Comparison of ENCODE assay signal across 22 cellular contexts in the genomic region with DNA sequence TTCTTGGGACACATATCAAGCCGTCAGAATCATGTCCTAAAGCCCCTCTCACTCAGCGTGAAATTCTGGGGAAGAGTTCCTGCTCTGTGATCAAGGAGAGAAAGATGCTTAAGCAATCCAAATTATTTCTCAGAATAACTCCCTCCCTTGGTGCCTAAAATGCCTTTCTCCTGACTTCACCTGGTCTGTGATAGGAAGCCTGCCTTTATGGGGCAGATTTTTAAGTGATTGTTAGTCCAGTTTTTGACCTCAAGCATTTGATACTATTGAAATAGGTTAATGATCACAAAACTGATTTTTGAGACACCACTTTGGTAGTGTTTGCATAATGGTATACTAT.
A peak's percentile ranks its signal among the peaks of the same experiment; 100 is the strongest.
DNase-seq lines count a peak whose midpoint lies in the region; ATAC-seq and TF ChIP-seq lines count a peak whose summit lies in the region.
"Had no signal": no experiment of that assay in that cellular context is flagged by ENCODE, and none has a peak within 500 bp of the region (broad histone marks: within the 10 kb centered on the region; RNA-seq: fewer than 3 reads in every experiment).

No MANE protein-coding gene starts in this region.

- H3K4ac ChIP-seq in IMR-90 (ENCODE audit: low read depth, low read length): peak overlapping the region; percentile 48; the same call in 1 of the 2 replicates

- H3K4me3 Mint-ChIP-seq in Calu3 (ENCODE audit: low read depth, unreplicated experiment) (no peak overlapping the region), neural progenitor cell (no peak overlapping the region)
- H3K4me3 Mint-ChIP-seq: activated naive CD4-positive, alpha-beta T cell treated with anti-CD3 and anti-CD28 coated beads, Interleukin-2, amount 10 ng/mL, durations not matched to agents 7 days and 5 days; activated T-cell treated with anti-CD3 and anti-CD28 coated beads, Interleukin-2, amount 50 U/mL, for 72 hours; CD4-positive, CD25-positive, alpha-beta regulatory T cell; central memory CD8-positive, alpha-beta T cell; naive thymus-derived CD8-positive, alpha-beta T cell; T-helper 17 cell had no signal

- H3K4me1 Mint-ChIP-seq in Calu3 (ENCODE audit: low read depth, unreplicated experiment) (peaks cover 13% of the 10 kb centered on the region), neural progenitor cell (peaks cover 11% of the 10 kb centered on the region)
- H3K4me1 Mint-ChIP-seq: activated naive CD4-positive, alpha-beta T cell treated with anti-CD3 and anti-CD28 coated beads, Interleukin-2, amount 10 ng/mL, durations not matched to agents 7 days and 5 days; CD4-positive, CD25-positive, alpha-beta regulatory T cell; central memory CD8-positive, alpha-beta T cell; T-helper 17 cell had no signal

- in situ Hi-C loops in IMR-90 (cut with MboI; ENCODE audit: low sequenced_read_pairs): no loop called here

- H3K27me3 Mint-ChIP-seq in Calu3 (ENCODE audit: unreplicated experiment) (no peaks in the 10 kb centered on the region), neural progenitor cell (ENCODE audit: insufficient read depth, low read depth) (no peaks in the 10 kb centered on the region)
- H3K27me3 Mint-ChIP-seq: activated naive CD4-positive, alpha-beta T cell treated with anti-CD3 and anti-CD28 coated beads, Interleukin-2, amount 10 ng/mL, durations not matched to agents 7 days and 5 days; CD4-positive, CD25-positive, alpha-beta regulatory T cell; central memory CD8-positive, alpha-beta T cell; T-helper 17 cell had no signal

- H4K20me1 ChIP-seq in IMR-90 (ENCODE audit: insufficient read depth, low read length) (no peaks in the 10 kb centered on the region), neural progenitor cell (ENCODE audit: low read depth) (no peaks in the 10 kb centered on the region)

- 0 out of 4 replicates have a peak overlapping the region, but pooled peaks of 1 of the 2 experiments have one; percentile 40 for H4K8ac ChIP-seq in IMR-90 (ENCODE audit: low read depth in 2 of 2, low read length in 2 of 2)

- H3K36me3 Mint-ChIP-seq in Calu3 (ENCODE audit: insufficient read depth, unreplicated experiment) (no peaks in the 10 kb centered on the region), neural progenitor cell (no peaks in the 10 kb centered on the region)
- H3K36me3 Mint-ChIP-seq: activated naive CD4-positive, alpha-beta T cell treated with anti-CD3 and anti-CD28 coated beads, Interleukin-2, amount 10 ng/mL, durations not matched to agents 7 days and 5 days; CD4-positive, CD25-positive, alpha-beta regulatory T cell; naive thymus-derived CD8-positive, alpha-beta T cell had no signal

- H2BK5ac ChIP-seq in IMR-90 (ENCODE audit: low read depth, low read length, poor library complexity, severe bottlenecking): no peak overlapping the region

- no peaks in the 10 kb centered on the region for H3F3A ChIP-seq in neural progenitor cell (ENCODE audit: low read depth)

- TF ChIP-seq CTCF in Calu3 (IDR thresholded peaks at IDR 0.05; ENCODE audit: unreplicated experiment) (no peak), IMR-90 (conservative IDR thresholded peaks at IDR 0.05; ENCODE audit: low read depth, low read length) (no peak), fibroblast of mammary gland (conservative IDR thresholded peaks at IDR 0.05; ENCODE audit: control insufficient read depth, insufficient read depth, low read depth, low read length) (no peak), neural progenitor cell (IDR thresholded peaks at IDR 0.05) (no peak), upper lobe of right lung (IDR thresholded peaks at IDR 0.05) (no peak)

- dilution Hi-C loops in IMR-90 (cut with HindIII; ENCODE audit: low sequenced_read_pairs, unreplicated experiment): no loop called here

- peak overlapping the region; percentile 37 for H2AK9ac ChIP-seq in IMR-90 (replicated peaks; ENCODE audit: low read depth, low read length, poor library complexity)

- H4K91ac ChIP-seq in IMR-90 (ENCODE audit: insufficient read depth, low read depth, low read length): no peak overlapping the region

- no peak for TF ChIP-seq POLR2A in IMR-90 (IDR thresholded peaks at IDR 0.05; ENCODE audit: low read depth, low read length)

- H3K9ac ChIP-seq in IMR-90 (ENCODE audit: low read depth, low read length) (no peak overlapping the region), neural progenitor cell (no peak overlapping the region)
- H3K9ac ChIP-seq: parathyroid adenoma had no signal

- peak overlapping the region; percentile 36 for H3K4me2 ChIP-seq in IMR-90 (ENCODE audit: low read depth, low read length)
- H3K4me2 ChIP-seq in neural progenitor cell: no peak overlapping the region

- CTCF ChIA-PET in Calu3 (lab: Charles Lee) (no interaction called here), IMR-90 (lab: Yijun Ruan, JAX) (no interaction called here)

- peak overlapping the region; percentile 51; the same call in 1 of the 2 replicates for H4K5ac ChIP-seq in IMR-90 (ENCODE audit: low read depth, low read length)

- H3K18ac ChIP-seq in IMR-90 (ENCODE audit: low read depth, low read length): peak overlapping the region; percentile 37; the same call in 1 of the 2 replicates

- DNase-seq in Calu3 (no peak), IMR-90 (peak; percentile 45), fibroblast of mammary gland (ENCODE audit: low read depth) (peak; percentile 11), neural progenitor cell (ENCODE audit: low spot score) (no peak), MG63 (no peak), upper lobe of right lung (no peak)
- no peak for DNase-seq in activated CD4-positive, alpha-beta T cell treated with anti-CD3 and anti-CD28 coated beads, Interleukin-2, amount 50 U/mL, for 1 hour
- DNase-seq: activated CD4-positive, alpha-beta T cell treated with anti-CD3 and anti-CD28 coated beads for 48 hours; activated naive CD4-positive, alpha-beta T cell treated with anti-CD3 and anti-CD28 coated beads, Interleukin-2, amount 10 ng/mL, durations not matched to agents 7 days and 5 days; activated T-cell treated with anti-CD3 and anti-CD28 coated beads, Interleukin-2, amount 50 U/mL, for 72 hours; aorta; CD4-positive, CD25-positive, alpha-beta regulatory T cell; hypothalamus; left cardiac atrium; naive thymus-derived CD8-positive, alpha-beta T cell; NCI-H2081 treated with DMSO at 0.1 percent for 48 hours; sigmoid colon; T-helper 17 cell had no signal

- H3K4me3 ChIP-seq in IMR-90 (ENCODE audit: insufficient read depth, low read depth, low read length) (no peak overlapping the region), fibroblast of mammary gland (ENCODE audit: control insufficient read depth, low read depth, low read length) (no peak overlapping the region), neural progenitor cell (no peak overlapping the region), MG63 (no peak overlapping the region), upper lobe of right lung (no peak overlapping the region)
- H3K4me3 ChIP-seq: sigmoid colon had no signal

- ATAC-seq in IMR-90 (ENCODE audit: low read depth): peak; percentile 53
- ATAC-seq in upper lobe of right lung: no peak
- no peak for ATAC-seq in GM21529 (IDR thresholded peaks at IDR 0.05; ENCODE audit: unreplicated experiment)
- ATAC-seq: activated T-cell treated with anti-CD3 and anti-CD28 coated beads, Interleukin-2, amount 50 U/mL, for 72 hours; HepG2; naive thymus-derived CD8-positive, alpha-beta T cell; T-helper 17 cell had no signal

- H3K9me1 ChIP-seq in IMR-90 (ENCODE audit: insufficient read depth, low read length): no peaks in the 10 kb centered on the region

- H3K79me2 ChIP-seq in neural progenitor cell (ENCODE audit: low read depth): no peaks in the 10 kb centered on the region
- H3K79me2 ChIP-seq: parathyroid adenoma had no signal

- H3K27ac Mint-ChIP-seq in Calu3 (ENCODE audit: unreplicated experiment): peak overlapping the region; percentile 39
- H3K27ac Mint-ChIP-seq in neural progenitor cell: no peak overlapping the region
- H3K27ac Mint-ChIP-seq: activated naive CD4-positive, alpha-beta T cell treated with anti-CD3 and anti-CD28 coated beads, Interleukin-2, amount 10 ng/mL, durations not matched to agents 7 days and 5 days; activated T-cell treated with anti-CD3 and anti-CD28 coated beads, Interleukin-2, amount 50 U/mL, for 72 hours; CD4-positive, CD25-positive, alpha-beta regulatory T cell; naive thymus-derived CD8-positive, alpha-beta T cell; T-helper 17 cell had no signal

- peaks cover 4% of the 10 kb centered on the region for H3K4me1 ChIP-seq in IMR-90 (ENCODE audit: control insufficient read depth, insufficient read depth, low read length)
- H3K4me1 ChIP-seq in neural progenitor cell: no peaks in the 10 kb centered on the region
- H3K4me1 ChIP-seq in upper lobe of right lung: no peaks in the 10 kb centered on the region
- H3K4me1 ChIP-seq: parathyroid adenoma, sigmoid colon had no signal

- H2AK5ac ChIP-seq in IMR-90 (ENCODE audit: low read depth, low read length): no peak overlapping the region

- H2AFZ ChIP-seq in IMR-90 (replicated peaks; ENCODE audit: low read length, poor library complexity): peak overlapping the region; percentile 65
- H2AFZ ChIP-seq in neural progenitor cell (replicated peaks): peak overlapping the region; percentile 74
- H2AFZ ChIP-seq: parathyroid adenoma had no signal

- no peaks in the 10 kb centered on the region for H3K9me3 Mint-ChIP-seq in Calu3 (ENCODE audit: low read depth, unreplicated experiment)
- H3K9me3 Mint-ChIP-seq in neural progenitor cell: no peaks in the 10 kb centered on the region
- H3K9me3 Mint-ChIP-seq: activated naive CD4-positive, alpha-beta T cell treated with anti-CD3 and anti-CD28 coated beads, Interleukin-2, amount 10 ng/mL, durations not matched to agents 7 days and 5 days had no signal

- no peaks in the 10 kb centered on the region for H3K79me1 ChIP-seq in IMR-90 (ENCODE audit: low read depth in 1 of 2, low read length in 2 of 2)

- H3K36me3 ChIP-seq in IMR-90 (ENCODE audit: control insufficient read depth, insufficient read depth, low read length): no peaks in the 10 kb centered on the region
- H3K36me3 ChIP-seq in neural progenitor cell: no peaks in the 10 kb centered on the region
- H3K36me3 ChIP-seq in MG63: no peaks in the 10 kb centered on the region
- no peaks in the 10 kb centered on the region for H3K36me3 ChIP-seq in upper lobe of right lung
- H3K36me3 ChIP-seq: sigmoid colon had no signal

- no peak overlapping the region for H3K27ac ChIP-seq in IMR-90 (ENCODE audit: insufficient read depth, low read length)
- H3K27ac ChIP-seq in neural progenitor cell: no peak overlapping the region
- no peak overlapping the region for H3K27ac ChIP-seq in upper lobe of right lung
- H3K27ac ChIP-seq: parathyroid adenoma, sigmoid colon had no signal

- whole genome bisulfite sequencing in IMR-90 (ENCODE audit: extremely low coverage in 2 of 2, insufficient read length in 1 of 2), 2 experiments: no CpG with 5 or more reads among the region's 2 CpGs

- H2BK15ac ChIP-seq in IMR-90 (ENCODE audit: low read depth, low read length): no peak overlapping the region

- no peak overlapping the region for H3K23ac ChIP-seq in IMR-90 (ENCODE audit: low read depth, low read length)

- H3K14ac ChIP-seq in IMR-90 (replicated peaks; ENCODE audit: low read depth, low read length): peak overlapping the region; percentile 61

- H3K56ac ChIP-seq in IMR-90 (ENCODE audit: extremely low read depth, insufficient read depth, low read length): no peak overlapping the region

- H3K9me3 ChIP-seq in IMR-90 (ENCODE audit: control insufficient read depth, insufficient read depth, low read length) (no peaks in the 10 kb centered on the region), neural progenitor cell (ENCODE audit: low read depth) (no peaks in the 10 kb centered on the region), MG63 (no peaks in the 10 kb centered on the region), upper lobe of right lung (no peaks in the 10 kb centered on the region)
- H3K9me3 ChIP-seq: sigmoid colon had no signal

- intact Hi-C loops in Calu3 (cut with micrococcal nuclease; ENCODE audit: unreplicated experiment): no loop called here
- intact Hi-C loops in IMR-90 (cut with micrococcal nuclease): no loop called here
- intact Hi-C loops in upper lobe of right lung (cut with DNase I): no loop called here

- no TSS peak for BruUV-seq in Calu3 (replicated peaks; lab: Mats Ljungman, UMichigan)
- no TSS peak for BruUV-seq in IMR-90 (replicated peaks; lab: Mats Ljungman, UMichigan)

- H2BK20ac ChIP-seq in IMR-90 (ENCODE audit: low read depth, low read length): peak overlapping the region; percentile 82

- H3K27me3 ChIP-seq in IMR-90 (ENCODE audit: control insufficient read depth, insufficient read depth, low read length) (no peaks in the 10 kb centered on the region), neural progenitor cell (no peaks in the 10 kb centered on the region), MG63 (no peaks in the 10 kb centered on the region), upper lobe of right lung (no peaks in the 10 kb centered on the region)
- H3K27me3 ChIP-seq: sigmoid colon had no signal

- POLR2A ChIA-PET in IMR-90 (lab: Charles Lee; ENCODE audit: unreplicated experiment): no interaction called here

- no peak for TF ChIP-seq RAD21 in IMR-90 (IDR thresholded peaks at IDR 0.05; ENCODE audit: low read length)

- H2BK120ac ChIP-seq in IMR-90 (ENCODE audit: low read depth, low read length): peak overlapping the region; percentile 30; the same call in 1 of the 2 replicates

Comparison
In these comparisons a context has a peak if more than half of its experiments do, and no peak if none do; other contexts are left out.
1. DNase-seq: peak in IMR-90 (single experiment) and fibroblast of mammary gland (single experiment); none in Calu3 (single experiment), neural progenitor cell (single experiment), MG63 (single experiment), upper lobe of right lung (single experiment) and activated CD4-positive, alpha-beta T cell treated with anti-CD3 and anti-CD28 coated beads, Interleukin-2, amount 50 U/mL, for 1 hour (single experiment).